In genomic region chr20:34954905-34955231, GRCh38 we compare ENCODE assay signal across 8 cellular contexts. TPM values are rescaled to one million over a fixed set of nuclear protein-coding genes. Genes with fewer than 3 reads are reported as not detected.
A peak's percentile ranks its signal among the peaks of the same experiment; 100 is the strongest.
DNase-seq lines count a peak whose midpoint lies in the region; ATAC-seq and TF ChIP-seq lines count a peak whose summit lies in the region.

No MANE protein-coding gene starts in this region.

- H3K27ac ChIP-seq in HL-60 (replicated peaks) (peak overlapping the region; percentile 86), foreskin keratinocyte (peak overlapping the region; percentile 59), psoas muscle (peak overlapping the region; percentile 96)

- no peaks in the 10 kb centered on the region for H3K9me3 ChIP-seq in psoas muscle

- no peak for TF ChIP-seq CTCF in HL-60 (IDR thresholded peaks at IDR 0.05; ENCODE audit: insufficient read depth, low read length)
- no peak for TF ChIP-seq CTCF in WI38 (IDR thresholded peaks at IDR 0.05; ENCODE audit: low read depth, low read length)
- no peak for TF ChIP-seq CTCF in foreskin keratinocyte (conservative IDR thresholded peaks at IDR 0.05)
- TF ChIP-seq CTCF in psoas muscle (IDR thresholded peaks at IDR 0.05), result no peak

- peaks cover 11% of the 10 kb centered on the region for H3K4me1 ChIP-seq in foreskin keratinocyte
- peaks cover 24% of the 10 kb centered on the region for H3K4me1 ChIP-seq in psoas muscle

- peak overlapping the region; percentile 49 for H3K4me3 ChIP-seq in HL-60 (replicated peaks; ENCODE audit: insufficient read depth, low read length)
- peak overlapping the region; percentile 72 for H3K4me3 ChIP-seq in WI38 (ENCODE audit: low read depth, low read length)
- peak overlapping the region; percentile 80 for H3K4me3 ChIP-seq in psoas muscle

- intact Hi-C loops in psoas muscle (cut with DNase I), result loop anchor here (2.0 to 5.0 kb wide), 2 partner anchors 80 to 137 kb away; partner anchors contain the start of gene TRPC4AP (in 1 of the 2)

- DNase-seq in DMS114 treated with DMSO at 0.1 percent for 48 hours (lab: John Stamatoyannopoulos, UW; ENCODE audit: unreplicated experiment) (peak; percentile 37), HL-60 (ENCODE audit: low read depth in 1 of 2, low spot score in 1 of 2) (no peak), foreskin keratinocyte (no peak), psoas muscle (peak; percentile 50 to 80), epidermal melanocyte (ENCODE audit: insufficient read length, low spot score) (no peak), mucosa of gallbladder (ENCODE audit: low spot score) (no peak), T-helper 9 cell (no peak)

- peak; percentile 7 for ATAC-seq in foreskin keratinocyte
- peak; percentile 55 to 69 (median 60) for ATAC-seq in psoas muscle

- peaks cover 0 to 8% of the 10 kb centered on the region in 2 donors for H3K36me3 ChIP-seq in psoas muscle (ENCODE audit: insufficient read depth in 1 of 2, low read depth in 1 of 2)

- 2 to 3% (median 2%) methylated on average over 13 of the region's 13 CpGs for whole genome bisulfite sequencing in psoas muscle, 3 donors

- H3K27me3 ChIP-seq in HL-60 (ENCODE audit: insufficient read depth, poor library complexity, severe bottlenecking) (no peaks in the 10 kb centered on the region), foreskin keratinocyte (no peaks in the 10 kb centered on the region), psoas muscle (ENCODE audit: insufficient read depth in 3 of 3, low read length in 2 of 3) (no peaks in the 10 kb centered on the region)

RNA-seq across cellular contexts. Expression of gene GSS, which starts 0.7 kb away (rescaled TPM):
- 84.6 and 91.0 TPM in 2 replicates for total RNA-seq in foreskin keratinocyte
- polyA plus RNA-seq in foreskin keratinocyte, result 86.8 and 87.9 TPM in 2 replicates
- total RNA-seq in psoas muscle, result 10 to 100 TPM; 21.5 to 36.6 (median 26.6) TPM
- polyA plus RNA-seq in psoas muscle, result 10 to 100 TPM; 14.5 to 26.9 (median 24.5) TPM
- total RNA-seq in mucosa of gallbladder, result 50.0 TPM

RNA-seq across cellular contexts. Expression of gene MYH7B, which starts 0.8 kb away (rescaled TPM):
- total RNA-seq in foreskin keratinocyte, result 0.10 and 0.11 TPM in 2 replicates
- polyA plus RNA-seq in foreskin keratinocyte, result 0.07 and 0.08 TPM in 2 replicates
- 100 to 1,000 TPM in 1 of 4 donors, 10 to 100 TPM in 3; 10.6 to 101 (median 22.1) TPM for total RNA-seq in psoas muscle
- polyA plus RNA-seq in psoas muscle, result 10 to 100 TPM in 1 of 3 donors, 1 to 10 TPM in 2; 5.7 to 15.0 (median 6.4) TPM
- total RNA-seq in mucosa of gallbladder, result 1.4 TPM

Comparison
In these comparisons a context has a peak if more than half of its experiments do, and no peak if none do; other contexts are left out.
1. DNase-seq: peak in DMS114 treated with DMSO at 0.1 percent for 48 hours (single experiment) and psoas muscle (2 of 2); none in HL-60 (0 of 2), foreskin keratinocyte (0 of 2), epidermal melanocyte (single experiment), mucosa of gallbladder (single experiment) and T-helper 9 cell (single experiment).
2. Peak in every context shown above with its lines, with median percentiles within 50 percentile points of each other: H3K27ac ChIP-seq and H3K4me3 ChIP-seq.